ENCODE assay signal across 10 cellular contexts in the genomic region with DNA sequence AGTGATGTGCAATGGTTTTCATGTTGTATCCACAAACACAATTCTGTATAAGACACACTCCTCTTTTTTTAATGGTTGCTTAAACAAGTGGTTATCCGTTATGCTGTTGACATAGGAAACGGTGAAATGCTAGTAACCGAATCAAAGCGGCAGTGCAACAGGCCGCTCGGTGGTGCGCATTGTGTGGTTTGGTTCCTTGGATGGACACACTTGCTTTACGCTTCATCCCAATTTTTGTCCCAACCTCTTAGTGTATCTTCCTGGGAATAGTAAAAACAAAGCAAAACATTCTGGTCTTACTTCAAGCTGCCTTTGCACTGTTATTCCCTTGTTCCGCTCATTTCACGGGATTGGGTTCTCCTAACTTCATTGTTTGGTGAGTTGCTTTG. TPM values are rescaled to one million over a fixed set of nuclear protein-coding genes. Genes with fewer than 3 reads are reported as not detected.
DNase-seq lines count a peak whose midpoint lies in the region; ATAC-seq, FAIRE-seq and TF ChIP-seq lines count a peak whose summit lies in the region.
"Had no signal": no experiment of that assay in that cellular context is flagged by ENCODE, and none has a peak within 500 bp of the region (broad histone marks: within the 10 kb centered on the region; RNA-seq: fewer than 3 reads in every experiment).

No MANE protein-coding gene starts in this region.

- peak in 1 of 8 donors; percentile 14 for ATAC-seq in heart right ventricle
- no peak for ATAC-seq in Right ventricle myocardium superior (ENCODE audit: poor library complexity)
- no peak for ATAC-seq in upper lobe of right lung

- H3K36me3 ChIP-seq in heart right ventricle = no peaks in the 10 kb centered on the region
- H3K36me3 ChIP-seq in upper lobe of right lung = no peaks in the 10 kb centered on the region

- no peak for TF ChIP-seq CTCF in heart right ventricle (IDR thresholded peaks at IDR 0.05)
- no peak for TF ChIP-seq CTCF in brain (conservative IDR thresholded peaks at IDR 0.05)
- no peak for TF ChIP-seq CTCF in upper lobe of right lung (IDR thresholded peaks at IDR 0.05)

- H3K27ac ChIP-seq in heart right ventricle = peak overlapping the region in 4 of 10 donors; percentile 3 to 92 (median 26)
- peak overlapping the region; percentile 78 for H3K27ac ChIP-seq in upper lobe of right lung

- H3K9me3 Mint-ChIP-seq in brain = no peaks in the 10 kb centered on the region

- H3K4me3 Mint-ChIP-seq in brain = peak overlapping the region; percentile 80 to 92 (median 86)

- peaks cover 86% of the 10 kb centered on the region for H3K27me3 Mint-ChIP-seq in brain

- peaks cover 2 to 84% (median 15%) of the 10 kb centered on the region in 9 donors for H3K4me1 ChIP-seq in heart right ventricle
- H3K4me1 ChIP-seq in upper lobe of right lung = peaks cover 18% of the 10 kb centered on the region

- H3K27me3 ChIP-seq in heart right ventricle (peaks cover 0 to 54% (median 39%) of the 10 kb centered on the region in 7 donors), upper lobe of right lung (peaks cover 4% of the 10 kb centered on the region)

- intact Hi-C loops in heart right ventricle (cut with DNase I) = loop anchor here in 1 of 10 donors (10.0 kb wide), 1 partner anchor 91 kb away; no protein-coding TSS in a partner anchor
- intact Hi-C loops in Right ventricle myocardium superior (cut with DNase I) = no loop called here
- intact Hi-C loops in upper lobe of right lung (cut with DNase I) = no loop called here

- H3K4me1 Mint-ChIP-seq in brain = peaks cover 25% of the 10 kb centered on the region

- H3K9me3 ChIP-seq in heart right ventricle (no peaks in the 10 kb centered on the region), upper lobe of right lung (no peaks in the 10 kb centered on the region)

- H3K27ac Mint-ChIP-seq in brain = peak overlapping the region in 1 of 5 experiments; percentile 34

- H3K4me3 ChIP-seq in heart right ventricle (peak overlapping the region; percentile 29 to 74 (median 57)), upper lobe of right lung (peak overlapping the region; percentile 62)

- FAIRE-seq in urothelium cell line (lab: Jason Lieb, UNC) = no peak

- H3K36me3 Mint-ChIP-seq in brain = no peaks in the 10 kb centered on the region

- 29 to 34% methylated on average over 10 of the region's 10 CpGs for WGBS in heart right ventricle, 2 donors

- DNase-seq in heart right ventricle (no peak), Right ventricle myocardium superior (no peak), lung microvascular endothelial cell (ENCODE audit: low read depth in 2 of 2) (peak; percentile 5 to 8), upper lobe of right lung (no peak), retina (no peak), urothelium cell line (ENCODE audit: low spot score) (no peak)
- no peak for DNase-seq in activated CD8-positive, alpha-beta memory T cell treated with anti-CD3 and anti-CD28 coated beads, Interleukin-2, amount 50 U/mL, for 4 hours

RNA-seq across cellular contexts. Expression of a gene that starts 0.6 kb away (rescaled TPM):
- total RNA-seq in heart right ventricle (1 to 10 TPM in 3 of 10 donors, under 1 TPM in 7; 0.11 to 2.4 (median 0.33) TPM), Right ventricle myocardium superior (0.65 TPM), lung microvascular endothelial cell (under 0.01 TPM in 1 of 2 replicates, not detected in the other), upper lobe of right lung (5.3 TPM)
- polyA plus RNA-seq in heart right ventricle (under 1 TPM; 0.22 to 0.65 TPM), brain (ENCODE audit: insufficient read depth, low read depth, low replicate concordance) (not detected)
- total RNA-seq: dermis microvascular lymphatic vessel endothelial cell had no signal

RNA-seq across cellular contexts. Expression of a gene that starts 46.0 kb away (rescaled TPM):
- total RNA-seq in heart right ventricle = 1 to 10 TPM in 2 of 10 donors, under 1 TPM in 8; 0.17 to 1.1 (median 0.47) TPM
- 1 to 10 TPM in 1 of 2 donors, under 1 TPM in 1; 0.33 to 1.9 TPM for polyA plus RNA-seq in heart right ventricle
- 0.89 TPM for total RNA-seq in Right ventricle myocardium superior
- polyA plus RNA-seq in brain (ENCODE audit: insufficient read depth, low read depth, low replicate concordance) = 0.19 TPM
- not detected in 2 replicates for total RNA-seq in lung microvascular endothelial cell
- total RNA-seq in upper lobe of right lung = 1.6 TPM
- total RNA-seq: dermis microvascular lymphatic vessel endothelial cell, M059J had no signal

Comparison
In these comparisons a context has a peak if more than half of its experiments do, and no peak if none do; other contexts are left out.
1. DNase-seq: peak in lung microvascular endothelial cell (2 of 2); none in heart right ventricle (0 of 2), Right ventricle myocardium superior (single experiment), upper lobe of right lung (single experiment), retina (single experiment), activated CD8-positive, alpha-beta memory T cell treated with anti-CD3 and anti-CD28 coated beads, Interleukin-2, amount 50 U/mL, for 4 hours (single experiment) and urothelium cell line (single experiment).